ENCODE assay signal across 13 cellular contexts in the genomic region with DNA sequence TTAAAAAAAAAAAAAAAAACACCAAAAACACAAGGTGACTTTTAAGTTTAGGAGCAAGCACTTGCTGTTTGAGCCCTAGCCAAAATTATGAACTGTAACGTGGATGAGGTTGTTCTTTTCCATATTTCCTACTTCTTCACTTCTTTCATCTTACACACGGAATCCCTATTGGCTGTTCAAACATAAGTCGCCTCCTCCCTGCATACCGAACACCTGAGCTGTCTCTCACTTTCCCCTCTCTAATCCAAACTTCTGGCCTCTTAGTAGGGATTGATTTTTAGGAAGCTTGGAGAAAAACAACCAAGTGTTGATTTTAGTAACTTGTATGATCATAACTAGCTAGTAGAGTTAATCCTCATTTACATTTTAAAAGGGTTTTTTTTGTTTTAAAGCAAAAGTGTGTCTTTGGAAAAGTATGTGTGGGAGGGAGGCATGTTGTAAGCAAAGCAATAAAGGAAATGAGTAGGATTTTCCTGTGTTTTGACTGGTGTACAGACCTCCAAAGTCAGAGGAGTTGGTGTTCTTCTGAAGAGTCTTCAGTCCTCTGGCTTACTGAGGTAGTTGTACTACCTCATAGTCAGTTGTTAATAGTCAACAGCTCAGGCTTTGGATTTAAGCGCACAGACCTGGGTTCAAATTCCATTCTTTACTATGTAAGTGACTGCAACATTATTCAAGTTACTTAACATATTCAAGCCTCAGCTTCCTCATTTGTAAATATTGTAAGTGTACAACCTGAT. TPM values are rescaled to one million over a fixed set of nuclear protein-coding genes. Genes with fewer than 3 reads are reported as not detected.
A peak's percentile ranks its signal among the peaks of the same experiment; 100 is the strongest.
DNase-seq lines count a peak whose midpoint lies in the region; ATAC-seq and TF ChIP-seq lines count a peak whose summit lies in the region.
"Had no signal": no experiment of that assay in that cellular context is flagged by ENCODE, and none has a peak within 500 bp of the region (broad histone marks: within the 10 kb centered on the region; RNA-seq: fewer than 3 reads in every experiment).

No MANE protein-coding gene starts in this region.

- peak overlapping the region in 2 of 7 donors; percentile 50 to 77 for H3K27ac Mint-ChIP-seq in CD4-positive, alpha-beta memory T cell

- H2BK120ac ChIP-seq in IMR-90 (ENCODE audit: low read depth, low read length) = no peak overlapping the region

- no peak overlapping the region for H2BK20ac ChIP-seq in IMR-90 (ENCODE audit: low read depth, low read length)

- peaks cover 20% of the 10 kb centered on the region for H3K36me3 ChIP-seq in IMR-90 (ENCODE audit: control insufficient read depth, insufficient read depth, low read length)
- peaks cover 78% of the 10 kb centered on the region for H3K36me3 ChIP-seq in neutrophil
- peaks cover 36% of the 10 kb centered on the region for H3K36me3 ChIP-seq in CD4-positive, alpha-beta memory T cell (ENCODE audit: insufficient read depth, low read length)

- H3K56ac ChIP-seq in IMR-90 (ENCODE audit: extremely low read depth, insufficient read depth, low read length) = no peak overlapping the region

- ATAC-seq in IMR-90 (ENCODE audit: low read depth) (0 out of 2 replicates have a peak, but pooled peaks have one; percentile 24), GM19467 (IDR thresholded peaks at IDR 0.05; ENCODE audit: unreplicated experiment) (no peak), GM18907 (IDR thresholded peaks at IDR 0.05; ENCODE audit: unreplicated experiment) (no peak)

- no peak overlapping the region for H4K5ac ChIP-seq in IMR-90 (ENCODE audit: low read depth, low read length)

- H3K27me3 Mint-ChIP-seq in CD4-positive, alpha-beta memory T cell = no peaks in the 10 kb centered on the region
- H3K27me3 Mint-ChIP-seq: naive B cell had no signal

- H4K8ac ChIP-seq in IMR-90 (ENCODE audit: low read depth in 2 of 2, low read length in 2 of 2) = no peak overlapping the region

- H3K14ac ChIP-seq in IMR-90 (replicated peaks; ENCODE audit: low read depth, low read length) = peak overlapping the region; percentile 25; the same call in 1 of the 2 replicates

- H4K20me1 ChIP-seq in IMR-90 (ENCODE audit: insufficient read depth, low read length) = peaks cover 22% of the 10 kb centered on the region; the same call in 1 of the 2 replicates

- peaks cover 26 to 48% of the 10 kb centered on the region in 2 experiments for H3K79me1 ChIP-seq in IMR-90 (ENCODE audit: low read depth in 1 of 2, low read length in 2 of 2)

- dilution Hi-C loops in IMR-90 (cut with HindIII; ENCODE audit: low sequenced_read_pairs, unreplicated experiment) = no loop called here

- in situ Hi-C loops in IMR-90 (cut with MboI; ENCODE audit: low sequenced_read_pairs) = no loop called here

- no peak overlapping the region; the same call in 1 of the 2 replicates for H2AK5ac ChIP-seq in IMR-90 (ENCODE audit: low read depth, low read length)

- peaks cover 12% of the 10 kb centered on the region for H3K9me1 ChIP-seq in IMR-90 (ENCODE audit: insufficient read depth, low read length)

- no peaks in the 10 kb centered on the region for H3K9me3 Mint-ChIP-seq in CD4-positive, alpha-beta memory T cell
- H3K9me3 Mint-ChIP-seq: naive B cell had no signal

- peaks cover 46 to 79% of the 10 kb centered on the region in 2 donors for H3K36me3 Mint-ChIP-seq in CD4-positive, alpha-beta memory T cell

- BruUV-seq in IMR-90 (replicated peaks; lab: Mats Ljungman, UMichigan) = no TSS peak

- WGBS in IMR-90 (ENCODE audit: extremely low coverage in 2 of 2, insufficient read length in 1 of 2), 2 experiments = no CpG with 5 or more reads among the region's 5 CpGs

- peaks cover 2 to 8% (median 5%) of the 10 kb centered on the region in 4 donors for H3K4me1 Mint-ChIP-seq in CD4-positive, alpha-beta memory T cell

- H3K4me3 ChIP-seq in IMR-90 (ENCODE audit: insufficient read depth, low read depth, low read length) (no peak overlapping the region), neutrophil (ENCODE audit: low read depth in 1 of 2, low read length in 1 of 2) (no peak overlapping the region)
- H3K4me3 ChIP-seq in CD4-positive, alpha-beta memory T cell (ENCODE audit: low read length in 2 of 2) = no peak overlapping the region

- H4K91ac ChIP-seq in IMR-90 (ENCODE audit: insufficient read depth, low read depth, low read length) = no peak overlapping the region

- peak overlapping the region; percentile 41; the same call in 1 of the 2 replicates for H3K18ac ChIP-seq in IMR-90 (ENCODE audit: low read depth, low read length)

- no peak overlapping the region for H3K4me3 Mint-ChIP-seq in CD4-positive, alpha-beta memory T cell
- H3K4me3 Mint-ChIP-seq: naive B cell had no signal

- TF ChIP-seq CTCF in IMR-90 (conservative IDR thresholded peaks at IDR 0.05; ENCODE audit: low read depth, low read length) = no peak
- no peak for TF ChIP-seq CTCF in neutrophil (IDR thresholded peaks at IDR 0.05)

- H3K27me3 ChIP-seq in IMR-90 (ENCODE audit: control insufficient read depth, insufficient read depth, low read length) = no peaks in the 10 kb centered on the region
- no peaks in the 10 kb centered on the region for H3K27me3 ChIP-seq in neutrophil
- no peaks in the 10 kb centered on the region for H3K27me3 ChIP-seq in CD4-positive, alpha-beta memory T cell (ENCODE audit: insufficient read depth, low read length)

- H2BK5ac ChIP-seq in IMR-90 (ENCODE audit: low read depth, low read length, poor library complexity, severe bottlenecking) = peak overlapping the region; percentile 18

- H3K4ac ChIP-seq in IMR-90 (ENCODE audit: low read depth, low read length) = no peak overlapping the region

- no peak overlapping the region for H2BK15ac ChIP-seq in IMR-90 (ENCODE audit: low read depth, low read length)

- H3K4me1 ChIP-seq in IMR-90 (ENCODE audit: control insufficient read depth, insufficient read depth, low read length) (peaks cover 16% of the 10 kb centered on the region), neutrophil (ENCODE audit: control insufficient read depth in 1 of 2, insufficient read depth in 1 of 2, low read depth in 1 of 2, low read length in 1 of 2) (peaks cover 6 to 8% of the 10 kb centered on the region in 2 experiments)
- H3K4me1 ChIP-seq in CD4-positive, alpha-beta memory T cell (ENCODE audit: insufficient read depth, low read length) = no peaks in the 10 kb centered on the region

- intact Hi-C loops in IMR-90 (cut with micrococcal nuclease) = loop anchor here (10.0 kb wide), 1 partner anchor 205 kb away; no protein-coding TSS in a partner anchor
- intact Hi-C loops in CD4-positive, alpha-beta memory T cell (cut with micrococcal nuclease) = no loop called here

- no peak overlapping the region; the same call in 1 of the 2 replicates for H3K4me2 ChIP-seq in IMR-90 (ENCODE audit: low read depth, low read length)

- no peak overlapping the region for H3K23ac ChIP-seq in IMR-90 (ENCODE audit: low read depth, low read length)

- CTCF ChIA-PET in IMR-90 (lab: Yijun Ruan, JAX) = interaction anchor here (0.6 kb wide), 1 partner anchor 129 kb away, joined by 4 read pairs; no protein-coding TSS in a partner anchor
- CTCF ChIA-PET in CD4-positive, alpha-beta memory T cell (lab: Charles Lee; ENCODE audit: partially characterized antibody) = interaction anchor here (1.3 kb wide), 1 partner anchor 222 kb away, joined by 3 read pairs; no protein-coding TSS in a partner anchor

- H3K27ac ChIP-seq in IMR-90 (ENCODE audit: insufficient read depth, low read length) = peak overlapping the region; percentile 11; the same call in 1 of the 2 replicates
- peak overlapping the region; percentile 72 for H3K27ac ChIP-seq in neutrophil
- H3K27ac ChIP-seq in CD4-positive, alpha-beta memory T cell (ENCODE audit: low read depth, low read length) = no peak overlapping the region
- H3K27ac ChIP-seq: C4-2B had no signal

- POLR2A ChIA-PET in IMR-90 (lab: Charles Lee; ENCODE audit: unreplicated experiment) = no interaction called here
- POLR2A ChIA-PET in CD4-positive, alpha-beta memory T cell (lab: Charles Lee; ENCODE audit: partially characterized antibody) = no interaction called here

- no peak for TF ChIP-seq RAD21 in IMR-90 (IDR thresholded peaks at IDR 0.05; ENCODE audit: low read length)

- no peak for TF ChIP-seq POLR2A in IMR-90 (IDR thresholded peaks at IDR 0.05; ENCODE audit: low read depth, low read length)

- DNase-seq in EH (ENCODE audit: low read depth) = peak; percentile 29
- peak; percentile 56 for DNase-seq in IMR-90
- peak; percentile 81 for DNase-seq in dermis blood vessel endothelial cell
- DNase-seq in CD4-positive, alpha-beta memory T cell = no peak
- DNase-seq: activated CD8-positive, alpha-beta memory T cell treated with anti-CD3 and anti-CD28 coated beads, Interleukin-2, amount 50 U/mL, for 4 hours; Karpas-422; left cardiac atrium; naive B cell; retina had no signal

- no peak overlapping the region for H2AK9ac ChIP-seq in IMR-90 (replicated peaks; ENCODE audit: low read depth, low read length, poor library complexity)

- H3K9ac ChIP-seq in IMR-90 (ENCODE audit: low read depth, low read length) = no peak overlapping the region

- H3K9me3 ChIP-seq in IMR-90 (ENCODE audit: control insufficient read depth, insufficient read depth, low read length) = no peaks in the 10 kb centered on the region
- no peaks in the 10 kb centered on the region for H3K9me3 ChIP-seq in neutrophil
- H3K9me3 ChIP-seq in CD4-positive, alpha-beta memory T cell (ENCODE audit: control insufficient read depth in 1 of 2, low read length in 2 of 2) = no peaks in the 10 kb centered on the region

- no peak overlapping the region for H2AFZ ChIP-seq in IMR-90 (replicated peaks; ENCODE audit: low read length, poor library complexity)

TF ChIP-seq in IMR-90, 13 proteins besides CTCF, POLR2A, EP300 and RAD21:
- TF ChIP-seq CEBPB (IDR thresholded peaks at IDR 0.05; ENCODE audit: low read depth, low read length) = peak; percentile 30; the same call in 1 of the 2 replicates
- TF ChIP-seq FOS (IDR thresholded peaks at IDR 0.05; ENCODE audit: low read depth, low read length) = no peak
TF ChIP-seq in IMR-90: peak in this region for 1.

RNA-seq across cellular contexts. Expression of a gene that starts 39.3 kb away (rescaled TPM):
- total RNA-seq in IMR-90 (2012; rRNA removed) (56.6 and 62.8 TPM in 2 replicates), dermis blood vessel endothelial cell (19.5 and 33.2 TPM in 2 replicates)
- 34.8 and 34.9 TPM in 2 replicates for polyA plus RNA-seq in IMR-90 (2012; rRNA removed)
- polyA plus RNA-seq in IMR-90 (2012; cell fraction: cytosol; rRNA removed) = 10.0 and 16.1 TPM in 2 replicates
- 16.5 and 73.5 TPM in 2 replicates for polyA plus RNA-seq in IMR-90 (2012; cell fraction: nucleus; rRNA removed; ENCODE audit: low replicate concordance)
- total RNA-seq in CD4-positive, alpha-beta memory T cell = 10 to 100 TPM; 23.0 to 28.6 TPM
- 10 to 100 TPM; 16.2 to 21.9 TPM for polyA plus RNA-seq in CD4-positive, alpha-beta memory T cell

Comparison
In these comparisons a context has a peak if more than half of its experiments do, and no peak if none do; other contexts are left out.
1. DNase-seq: peak in EH (single experiment), IMR-90 (single experiment) and dermis blood vessel endothelial cell (single experiment); none in CD4-positive, alpha-beta memory T cell (0 of 5).